Comparison of ENCODE assay signal across 16 cellular contexts in the genomic region with DNA sequence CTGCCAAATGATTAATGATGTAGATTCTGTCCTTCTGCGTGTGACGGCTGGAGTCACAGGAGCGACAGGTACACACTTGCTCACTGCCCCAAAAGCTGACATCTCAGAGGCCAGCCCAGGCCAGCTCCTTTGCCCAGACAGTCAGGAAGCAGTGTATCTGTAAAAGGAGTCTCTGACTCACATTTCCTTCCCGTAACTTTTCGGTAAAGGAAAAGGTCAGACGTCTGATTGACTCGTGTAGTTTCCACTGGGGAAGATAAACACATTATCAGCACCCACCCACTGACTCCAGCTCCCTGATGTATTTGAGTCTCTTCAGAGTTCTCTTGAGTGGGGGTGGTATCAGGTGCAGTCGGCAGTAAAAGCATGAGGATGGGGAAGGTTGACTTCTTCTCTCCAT.
A peak's percentile ranks its signal among the peaks of the same experiment; 100 is the strongest.
DNase-seq lines count a peak whose midpoint lies in the region; ATAC-seq, FAIRE-seq and TF ChIP-seq lines count a peak whose summit lies in the region.
"Had no signal": no experiment of that assay in that cellular context is flagged by ENCODE, and none has a peak within 500 bp of the region (broad histone marks: within the 10 kb centered on the region; RNA-seq: fewer than 3 reads in every experiment).

No MANE protein-coding gene starts in this region.

- no peak overlapping the region for H3K27ac ChIP-seq in Karpas-422 (ENCODE audit: low read length)
- H3K27ac ChIP-seq: colonic mucosa had no signal

- no peak for TF ChIP-seq POLR2A in GM12892 (IDR thresholded peaks at IDR 0.05; ENCODE audit: low read depth, low read length)

- no peaks in the 10 kb centered on the region for H3K36me3 ChIP-seq in Karpas-422 (ENCODE audit: insufficient read depth, low read length)
- H3K36me3 ChIP-seq: colonic mucosa had no signal

- H3K9me2 ChIP-seq in Karpas-422 (replicated peaks; ENCODE audit: insufficient read depth, low read length): no peaks in the 10 kb centered on the region
- H3K9me2 ChIP-seq: SK-N-SH had no signal

- H3K79me2 ChIP-seq in Karpas-422 (ENCODE audit: low read length): no peaks in the 10 kb centered on the region

- H2AFZ ChIP-seq in Karpas-422 (ENCODE audit: low read length): no peak overlapping the region

- H3K4me2 ChIP-seq in Karpas-422 (ENCODE audit: low read depth, low read length, poor library complexity, severe bottlenecking): no peak overlapping the region
- H3K4me2 ChIP-seq: SK-N-SH had no signal

- H3K4me3 ChIP-seq in Karpas-422 (ENCODE audit: low read length): no peak overlapping the region
- H3K4me3 ChIP-seq: colonic mucosa had no signal

- no peaks in the 10 kb centered on the region for H3K4me1 ChIP-seq in Karpas-422 (ENCODE audit: low read length)
- H3K4me1 ChIP-seq: colonic mucosa had no signal

- no peak overlapping the region for H3K27ac Mint-ChIP-seq in nephron progenitor cell
- H3K27ac Mint-ChIP-seq: nephron had no signal

- H3K27me3 Mint-ChIP-seq in nephron progenitor cell (ENCODE audit: low read depth, poor library complexity): peaks cover 11% of the 10 kb centered on the region

- H3K4me3 Mint-ChIP-seq in nephron progenitor cell: no peak overlapping the region
- H3K4me3 Mint-ChIP-seq: activated naive CD4-positive, alpha-beta T cell treated with anti-CD3 and anti-CD28 coated beads, Interleukin-2, amount 10 ng/mL, durations not matched to agents 7 days and 5 days; nephron had no signal

- no peaks in the 10 kb centered on the region for H3K9me3 Mint-ChIP-seq in nephron progenitor cell
- H3K9me3 Mint-ChIP-seq: activated naive CD4-positive, alpha-beta T cell treated with anti-CD3 and anti-CD28 coated beads, Interleukin-2, amount 10 ng/mL, durations not matched to agents 7 days and 5 days; nephron had no signal

- H3K9ac ChIP-seq in Karpas-422 (ENCODE audit: low read length): no peak overlapping the region
- H3K9ac ChIP-seq: SK-N-SH had no signal

- no peak for ATAC-seq in GM18858 (IDR thresholded peaks at IDR 0.05; ENCODE audit: unreplicated experiment)

- DNase-seq in GM12892 (ENCODE audit: insufficient read length): no peak
- DNase-seq in NCI-H226: peak; percentile 18
- peak; percentile 32 for DNase-seq in dermis blood vessel endothelial cell
- DNase-seq in lung microvascular endothelial cell (ENCODE audit: low read depth in 2 of 2): peak; percentile 18 to 50
- DNase-seq in Karpas-422: no peak
- no peak for DNase-seq in nephron progenitor cell
- DNase-seq: activated CD4-positive, CD25-positive, alpha-beta regulatory T cell; activated naive CD4-positive, alpha-beta T cell treated with anti-CD3 and anti-CD28 coated beads, Interleukin-2, amount 10 ng/mL, durations not matched to agents 7 days and 5 days; colonic mucosa; GF-D8; kidney; SK-N-SH; substantia nigra had no signal

- H3K36me3 Mint-ChIP-seq in nephron progenitor cell (ENCODE audit: low read depth): peaks cover 7% of the 10 kb centered on the region
- H3K36me3 Mint-ChIP-seq: activated naive CD4-positive, alpha-beta T cell treated with anti-CD3 and anti-CD28 coated beads, Interleukin-2, amount 10 ng/mL, durations not matched to agents 7 days and 5 days had no signal

- FAIRE-seq in GM12892 (lab: Jason Lieb, UNC): peak; percentile 36
- FAIRE-seq: GM18507, kidney had no signal

- H3K4me1 Mint-ChIP-seq in nephron progenitor cell: peaks cover 48% of the 10 kb centered on the region

- no peaks in the 10 kb centered on the region for H4K20me1 ChIP-seq in Karpas-422 (ENCODE audit: insufficient read depth, low read depth, low read length)

- H3K27me3 ChIP-seq in Karpas-422 (ENCODE audit: low read length): no peaks in the 10 kb centered on the region
- H3K27me3 ChIP-seq: colonic mucosa had no signal

- H3K9me3 ChIP-seq in Karpas-422 (ENCODE audit: low read length): no peaks in the 10 kb centered on the region
- H3K9me3 ChIP-seq: colonic mucosa, SK-N-SH had no signal

- TF ChIP-seq CTCF in nephron progenitor cell (IDR thresholded peaks at IDR 0.05): no peak

Comparison
In these comparisons a context has a peak if more than half of its experiments do, and no peak if none do; other contexts are left out.
1. DNase-seq: peak in NCI-H226 (single experiment), dermis blood vessel endothelial cell (single experiment) and lung microvascular endothelial cell (2 of 2); none in GM12892 (single experiment), Karpas-422 (single experiment) and nephron progenitor cell (single experiment).